1 cellular context compared by ENCODE assay signal in the genomic region with DNA sequence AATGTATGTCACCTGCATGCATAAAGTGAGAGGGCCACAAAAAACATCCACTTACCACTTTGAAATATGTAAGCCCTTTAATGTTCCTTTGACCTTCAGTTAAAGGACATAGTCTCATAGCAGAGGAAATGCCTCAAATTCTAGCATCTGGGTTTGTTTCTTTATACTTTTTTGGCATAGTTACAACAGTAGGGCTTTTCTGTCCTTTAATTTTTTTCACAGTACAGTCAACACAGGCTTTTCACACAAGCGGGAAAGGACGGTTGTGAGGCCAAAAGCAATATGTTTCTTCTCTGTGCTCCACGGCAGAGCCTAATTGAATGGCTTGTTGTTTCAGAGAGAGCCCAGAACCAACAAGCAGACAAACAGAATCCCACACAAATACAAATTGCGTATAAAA.
TF ChIP-seq lines count a peak whose summit lies in the region.

No MANE protein-coding gene starts in this region.

TF ChIP-seq in endothelial cell of umbilical vein, 7 proteins besides CTCF, POLR2A, EP300 and RAD21:
- TF ChIP-seq FOS (IDR thresholded peaks at IDR 0.05; ENCODE audit: borderline replicate concordance, insufficient read depth, low read length) (no peak), MYC (IDR thresholded peaks at IDR 0.05; ENCODE audit: low read depth, low read length) (no peak), POLR2AphosphoS5 (IDR thresholded peaks at IDR 0.05; ENCODE audit: insufficient read depth, low read depth, low read length) (peak; percentile 47), JUN (IDR thresholded peaks at IDR 0.05; ENCODE audit: borderline replicate concordance, insufficient read depth, insufficient read length, low read depth) (peak; percentile 13), GATA2 (IDR thresholded peaks at IDR 0.05; ENCODE audit: insufficient read depth, insufficient read length, low read depth, low read length) (no peak), EZH2 (IDR thresholded peaks at IDR 0.05; ENCODE audit: borderline replicate concordance, low read depth, low read length, severe bottlenecking) (no peak)
- TF ChIP-seq, protein P1, sequence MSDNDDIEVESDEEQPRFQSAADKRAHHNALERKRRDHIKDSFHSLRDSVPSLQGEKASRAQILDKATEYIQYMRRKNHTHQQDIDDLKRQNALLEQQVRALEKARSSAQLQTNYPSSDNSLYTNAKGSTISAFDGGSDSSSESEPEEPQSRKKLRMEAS (IDR thresholded peaks at IDR 0.05; ENCODE audit: insufficient read depth, insufficient read length) = no peak
